Comparison of ENCODE assay signal across 10 cellular contexts in genomic region chr11:96278039-96278897, GRCh38.
DNase-seq lines count a peak whose midpoint lies in the region; ATAC-seq, FAIRE-seq and TF ChIP-seq lines count a peak whose summit lies in the region.
"Had no signal": no experiment of that assay in that cellular context is flagged by ENCODE, and none has a peak within 500 bp of the region (broad histone marks: within the 10 kb centered on the region; RNA-seq: fewer than 3 reads in every experiment).

No MANE protein-coding gene starts in this region.

- no peak for TF ChIP-seq RAD21 in A549 (conservative IDR thresholded peaks at IDR 0.05 in 1 of 2, IDR thresholded peaks at IDR 0.05 in 1 of 2)

- H3K4me1 ChIP-seq in A549 (peaks cover 24% of the 10 kb centered on the region), HAP-1 (peaks cover 39% of the 10 kb centered on the region), tibial nerve (peaks cover 0 to 36% (median 12%) of the 10 kb centered on the region in 4 donors)

- H3K27me3 Mint-ChIP-seq in activated CD8-positive, alpha-beta T cell treated with anti-CD3 and anti-CD28 coated beads, Interleukin-2, amount 10 ng/mL, durations not matched to agents 7 days and 5 days (ENCODE audit: low read depth): no peaks in the 10 kb centered on the region

- TF ChIP-seq EP300 in A549 (IDR thresholded peaks at IDR 0.05) (no peak), tibial nerve (IDR thresholded peaks at IDR 0.05) (no peak)

- H3K27ac ChIP-seq in A549 (peak overlapping the region; percentile 9 to 69; a peak in 4 of 6 replicates), tibial nerve (no peak overlapping the region)
- H3K27ac ChIP-seq: C4-2B had no signal

- in situ Hi-C loops in HAP-1 (cut with MboI; ENCODE audit: low sequenced_read_pairs): no loop called here

- H3K27ac Mint-ChIP-seq in activated CD8-positive, alpha-beta T cell treated with anti-CD3 and anti-CD28 coated beads, Interleukin-2, amount 10 ng/mL, durations not matched to agents 7 days and 5 days: peak overlapping the region; percentile 9

- TF ChIP-seq CTCF in A549 (IDR thresholded peaks at IDR 0.05): no peak
- TF ChIP-seq CTCF in tibial nerve (IDR thresholded peaks at IDR 0.05): no peak

- 90% methylated on average over 6 of the region's 6 CpGs for WGBS in A549 (ENCODE audit: missing lambda C conversion rate)
- 59 to 67% methylated on average over 6 of the region's 6 CpGs for WGBS in tibial nerve, 2 donors

- H3K9me3 Mint-ChIP-seq in activated CD8-positive, alpha-beta T cell treated with anti-CD3 and anti-CD28 coated beads, Interleukin-2, amount 10 ng/mL, durations not matched to agents 7 days and 5 days (ENCODE audit: insufficient read depth): no peaks in the 10 kb centered on the region

- peaks cover 29% of the 10 kb centered on the region for H3K4me1 Mint-ChIP-seq in activated CD8-positive, alpha-beta T cell treated with anti-CD3 and anti-CD28 coated beads, Interleukin-2, amount 10 ng/mL, durations not matched to agents 7 days and 5 days (ENCODE audit: low read depth)

- peaks cover 11% of the 10 kb centered on the region for H3K36me3 Mint-ChIP-seq in activated CD8-positive, alpha-beta T cell treated with anti-CD3 and anti-CD28 coated beads, Interleukin-2, amount 10 ng/mL, durations not matched to agents 7 days and 5 days (ENCODE audit: low read depth)

- H3K9me3 ChIP-seq in A549 (no peaks in the 10 kb centered on the region), HAP-1 (no peaks in the 10 kb centered on the region), tibial nerve (no peaks in the 10 kb centered on the region)

- FAIRE-seq in A549 (lab: Jason Lieb, UNC): no peak

- CTCF ChIA-PET in A549 (lab: Yijun Ruan, JAX): interaction anchor here (1.2 to 3.5 kb wide), 2 partner anchors 63 to 65 kb away, joined by 3 to 15 read pairs; partner anchors contain the start of gene MAML2
- CTCF ChIA-PET in activated CD8-positive, alpha-beta T cell treated with anti-CD3 and anti-CD28 coated beads, Interleukin-2, amount 10 ng/mL, durations not matched to agents 7 days and 5 days (lab: Charles Lee): interaction anchor here (2.4 to 5.1 kb wide), 2 partner anchors 31 to 65 kb away, joined by 7 to 36 read pairs; partner anchors contain the start of gene MAML2

- peak overlapping the region; percentile 55; the same call in 2 of the 3 replicates for H3K4me2 ChIP-seq in A549

- no peak for ATAC-seq in A549
- no peak for ATAC-seq in activated CD8-positive, alpha-beta T cell treated with anti-CD3 and anti-CD28 coated beads, Interleukin-2, amount 10 ng/mL, durations not matched to agents 7 days and 5 days

- no peak for DNase-seq in A549 (ENCODE audit: low read depth in 1 of 2, low spot score in 1 of 2)
- peak; percentile 35 to 71 for DNase-seq in HAP-1 (ENCODE audit: low spot score in 2 of 2)
- no peak for DNase-seq in activated CD8-positive, alpha-beta T cell treated with anti-CD3 and anti-CD28 coated beads, Interleukin-2, amount 10 ng/mL, durations not matched to agents 7 days and 5 days
- DNase-seq in islet precursor cell: peak; percentile 70
- DNase-seq in activated gamma-delta T cell treated with Interleukin-2 at 50 U/mL for 16 hours: no peak
- no peak for DNase-seq in GM19240 (ENCODE audit: insufficient read length, low spot score)
- DNase-seq in tibial nerve (ENCODE audit: low spot score in 2 of 2): no peak
- no peak for DNase-seq in NCI-H2196 treated with DMSO at 0.1 percent for 48 hours (lab: John Stamatoyannopoulos, UW; ENCODE audit: unreplicated experiment)
- DNase-seq: activated CD4-positive, alpha-beta T cell treated with anti-CD3 and anti-CD28 coated beads for 48 hours had no signal

- POLR2A ChIA-PET in A549 (lab: Yijun Ruan, JAX): no interaction called here
- POLR2A ChIA-PET in activated CD8-positive, alpha-beta T cell treated with anti-CD3 and anti-CD28 coated beads, Interleukin-2, amount 10 ng/mL, durations not matched to agents 7 days and 5 days (lab: Charles Lee): no interaction called here

- H3K27me3 ChIP-seq in HAP-1 (ENCODE audit: low read depth) (no peaks in the 10 kb centered on the region), tibial nerve (no peaks in the 10 kb centered on the region)

- H3K4me3 Mint-ChIP-seq in activated CD8-positive, alpha-beta T cell treated with anti-CD3 and anti-CD28 coated beads, Interleukin-2, amount 10 ng/mL, durations not matched to agents 7 days and 5 days: no peak overlapping the region

- H3K4me3 ChIP-seq in A549 (no peak overlapping the region), HAP-1 (no peak overlapping the region), tibial nerve (no peak overlapping the region)

- no peak for TF ChIP-seq POLR2A in A549 (IDR thresholded peaks at IDR 0.05; ENCODE audit: low read length)
- TF ChIP-seq POLR2A in tibial nerve (IDR thresholded peaks at IDR 0.05): no peak

- H3K36me3 ChIP-seq in HAP-1 (replicated peaks) (no peaks in the 10 kb centered on the region), tibial nerve (no peaks in the 10 kb centered on the region)

TF ChIP-seq in A549, 52 proteins besides CTCF, POLR2A, EP300 and RAD21:
- TF ChIP-seq HOXA7 (CRISPR knock-in tag; IDR thresholded peaks at IDR 0.05) (no peak), ZSCAN20 (CRISPR knock-in tag; IDR thresholded peaks at IDR 0.05) (no peak), HES2 (IDR thresholded peaks at IDR 0.05) (no peak), ELK1 (IDR thresholded peaks at IDR 0.05; ENCODE audit: low read depth, low read length) (no peak), RFX5 (IDR thresholded peaks at IDR 0.05) (no peak), RARB (CRISPR knock-in tag; IDR thresholded peaks at IDR 0.05) (no peak), KDM1A (IDR thresholded peaks at IDR 0.05; ENCODE audit: low read depth) (no peak), POLR2AphosphoS2 (conservative IDR thresholded peaks at IDR 0.05; ENCODE audit: low read length) (no peak), E2F6 (IDR thresholded peaks at IDR 0.05; ENCODE audit: borderline replicate concordance, low read depth) (no peak), MAZ (IDR thresholded peaks at IDR 0.05; ENCODE audit: borderline replicate concordance, low read depth, low read length) (no peak)

Comparison
In these comparisons a context has a peak if more than half of its experiments do, and no peak if none do; other contexts are left out.
1. DNase-seq: peak in HAP-1 (2 of 2) and islet precursor cell (single experiment); none in A549 (0 of 2), activated CD8-positive, alpha-beta T cell treated with anti-CD3 and anti-CD28 coated beads, Interleukin-2, amount 10 ng/mL, durations not matched to agents 7 days and 5 days (single experiment), activated gamma-delta T cell treated with Interleukin-2 at 50 U/mL for 16 hours (single experiment), GM19240 (single experiment), tibial nerve (0 of 2) and NCI-H2196 treated with DMSO at 0.1 percent for 48 hours (single experiment).
2. H3K27ac ChIP-seq: peak in A549 (2 of 2); none in tibial nerve (0 of 4).